In the genomic region with DNA sequence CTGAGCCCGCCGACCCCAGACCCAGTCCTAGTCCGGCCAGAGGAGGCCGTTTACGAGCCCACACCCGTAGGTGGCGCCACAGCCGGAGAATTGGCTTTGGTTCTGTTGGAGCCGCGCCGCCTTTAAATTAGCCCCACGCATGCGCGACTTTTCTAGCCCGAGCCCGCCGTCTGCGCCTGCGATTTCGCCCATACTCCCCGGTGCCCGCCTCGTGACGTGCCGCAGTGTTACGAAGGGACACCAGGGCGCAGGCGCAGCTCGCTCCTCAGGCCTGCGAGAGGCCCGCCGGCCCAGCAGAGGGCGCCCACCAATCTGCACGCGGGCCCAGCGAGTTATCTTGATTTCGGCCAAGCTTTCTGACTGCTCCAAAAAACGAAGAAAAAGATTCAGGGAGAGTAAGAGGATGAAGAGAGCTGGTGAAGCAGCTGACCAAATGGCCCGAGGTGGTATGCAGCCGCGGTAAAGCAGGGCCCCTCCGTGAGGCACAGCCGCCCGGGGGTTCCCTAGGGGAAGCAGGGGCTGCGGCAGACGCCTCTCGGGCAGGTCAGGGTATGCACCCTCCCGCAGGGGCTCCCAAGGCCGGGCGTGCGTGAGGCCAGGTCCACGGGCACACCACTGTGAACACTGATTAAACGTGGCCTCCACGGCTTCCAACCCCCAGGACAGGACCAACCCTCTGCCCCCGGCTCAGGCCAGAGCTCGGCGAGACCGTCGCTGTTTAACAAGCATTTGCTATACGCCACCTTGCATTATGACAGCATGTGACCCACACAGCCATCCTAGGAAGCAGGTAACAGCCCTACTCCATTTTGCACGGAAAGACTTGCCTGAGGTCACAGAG, we compare ENCODE assay signal across 8 cellular contexts. TPM values are rescaled to one million over a fixed set of nuclear protein-coding genes. Genes with fewer than 3 reads are reported as not detected.
DNase-seq lines count a peak whose midpoint lies in the region; ATAC-seq and TF ChIP-seq lines count a peak whose summit lies in the region.

No MANE protein-coding gene starts in this region.

- H3K9me3 ChIP-seq in SK-N-SH: no peaks in the 10 kb centered on the region
- no peaks in the 10 kb centered on the region for H3K9me3 ChIP-seq in ovary
- no peaks in the 10 kb centered on the region for H3K9me3 ChIP-seq in tibial artery

- ATAC-seq in Right ventricle myocardium inferior: peak; percentile 98

- no peaks in the 10 kb centered on the region for H4K20me1 ChIP-seq in SK-N-SH (ENCODE audit: insufficient read depth)

- peak overlapping the region; percentile 79 to 89; a peak in 3 of 4 replicates for H3K27ac ChIP-seq in SK-N-SH (ENCODE audit: low read depth in 2 of 2, low read length in 1 of 2)
- H3K27ac ChIP-seq in ovary: peak overlapping the region; percentile 59 to 60
- H3K27ac ChIP-seq in tibial artery: peak overlapping the region; percentile 85 to 91

- peaks cover 18% of the 10 kb centered on the region for H3K36me3 Mint-ChIP-seq in activated naive CD8-positive, alpha-beta T cell

- peaks cover 39% of the 10 kb centered on the region for H3K79me2 ChIP-seq in SK-N-SH (ENCODE audit: insufficient read depth)

- peak; percentile 95 for TF ChIP-seq CTCF in GM06990 (IDR thresholded peaks at IDR 0.05; ENCODE audit: insufficient read depth, low read length, poor library complexity, severe bottlenecking)
- peak; percentile 88 for TF ChIP-seq CTCF in HFF-Myc (IDR thresholded peaks at IDR 0.05; ENCODE audit: low read depth, low read length, missing control alignments)
- TF ChIP-seq CTCF in SK-N-SH (IDR thresholded peaks at IDR 0.05): peak; percentile 92
- TF ChIP-seq CTCF in ovary (IDR thresholded peaks at IDR 0.05): peak; percentile 93 to 98 (median 94)
- peak; percentile 94 to 97 for TF ChIP-seq CTCF in tibial artery (IDR thresholded peaks at IDR 0.05)

- peak overlapping the region; percentile 91 for H3K4me2 ChIP-seq in SK-N-SH

- CTCF ChIA-PET in SK-N-SH (lab: Yijun Ruan, JAX): interaction anchor here (0.6 to 5.0 kb wide), 79 partner anchors 10 to 628 kb away, joined by 3 to 53 read pairs (median 4); partner anchors contain the start of gene RPN1

- peaks cover 29% of the 10 kb centered on the region for H3F3A ChIP-seq in SK-N-SH (replicated peaks; ENCODE audit: insufficient read depth)

- no peak for TF ChIP-seq POLR2A in ovary (IDR thresholded peaks at IDR 0.05)

- H3K9ac ChIP-seq in SK-N-SH: peak overlapping the region; percentile 74

- POLR2A ChIA-PET in SK-N-SH (lab: Yijun Ruan, JAX): interaction anchor here (0.5 to 1.3 kb wide), 4 partner anchors 33 to 525 kb away, joined by 3 to 5 read pairs (median 3); partner anchors contain the start of genes RAB43 and RPN1

- H3K9me3 Mint-ChIP-seq in activated naive CD8-positive, alpha-beta T cell (ENCODE audit: low read depth): no peaks in the 10 kb centered on the region

- peak; percentile 76 for TF ChIP-seq RAD21 in SK-N-SH (IDR thresholded peaks at IDR 0.05; ENCODE audit: low read length)

- H3K36me3 ChIP-seq in GM06990 (ENCODE audit: control insufficient read depth, insufficient read depth, low read length) (peaks cover 23% of the 10 kb centered on the region), SK-N-SH (replicated peaks in 1 of 2; ENCODE audit: control insufficient read depth in 1 of 2, insufficient read depth in 2 of 2, low read length in 1 of 2) (peaks cover 11 to 29% of the 10 kb centered on the region in 2 experiments), ovary (no peaks in the 10 kb centered on the region), tibial artery (peaks cover 7 to 37% (median 36%) of the 10 kb centered on the region in 3 donors)

- no peaks in the 10 kb centered on the region for H3K9me2 ChIP-seq in SK-N-SH

- peaks cover 30% of the 10 kb centered on the region for H3K4me1 Mint-ChIP-seq in activated naive CD8-positive, alpha-beta T cell (ENCODE audit: low read depth)

- H3K27ac Mint-ChIP-seq in activated naive CD8-positive, alpha-beta T cell: peak overlapping the region; percentile 96

- H3K4me1 ChIP-seq in SK-N-SH (ENCODE audit: control insufficient read depth in 1 of 2, insufficient read depth in 2 of 2, low read depth in 1 of 2, low read length in 1 of 2): peaks cover 15% of the 10 kb centered on the region in 2 experiments
- H3K4me1 ChIP-seq in ovary (ENCODE audit: insufficient read depth): peaks cover 13% of the 10 kb centered on the region
- H3K4me1 ChIP-seq in tibial artery: peaks cover 0 to 20% (median 16%) of the 10 kb centered on the region in 4 donors

- peak overlapping the region; percentile 95 for H3K4me3 Mint-ChIP-seq in activated naive CD8-positive, alpha-beta T cell

- TF ChIP-seq EP300 in SK-N-SH (IDR thresholded peaks at IDR 0.05; ENCODE audit: borderline replicate concordance in 1 of 2, low read depth in 1 of 2, low read length in 1 of 2): no peak
- no peak for TF ChIP-seq EP300 in ovary (IDR thresholded peaks at IDR 0.05)

- DNase-seq in GM06990 (ENCODE audit: extremely low read depth, insufficient read length): peak; percentile 96
- peak; percentile 73 for DNase-seq in HFF-Myc (ENCODE audit: extremely low read depth, low read depth)
- DNase-seq in NAMALWA (ENCODE audit: low spot score): peak; percentile 98
- DNase-seq in SK-N-SH: peak; percentile 100
- peak; percentile 100 for DNase-seq in Right ventricle myocardium inferior (ENCODE audit: missing footprints)
- peak; percentile 97 to 99 (median 98) for DNase-seq in ovary
- peak; percentile 97 to 99 for DNase-seq in tibial artery

- no peak overlapping the region for H2AFZ ChIP-seq in SK-N-SH (ENCODE audit: low read depth)

- H3K4me3 ChIP-seq in GM06990 (replicated peaks; ENCODE audit: low read depth, low read length) (peak overlapping the region; percentile 82), HFF-Myc (replicated peaks; ENCODE audit: low read depth, low read length) (peak overlapping the region; percentile 65), SK-N-SH (ENCODE audit: low read depth in 2 of 2, low read length in 1 of 2) (peak overlapping the region; percentile 78 to 88), ovary (peak overlapping the region; percentile 94), tibial artery (peak overlapping the region; percentile 85 to 98)

- 1% methylated on average over 34 of the region's 61 CpGs for WGBS in SK-N-SH (ENCODE audit: low lambda C conversion rate)
- WGBS in ovary, 3 donors: 1% methylated on average over 54 to 61 of the region's 61 CpGs

- H3K27me3 Mint-ChIP-seq in activated naive CD8-positive, alpha-beta T cell: no peaks in the 10 kb centered on the region

- intact Hi-C loops in Right ventricle myocardium inferior (cut with DNase I): loop anchor here (2.0 to 5.0 kb wide), 4 partner anchors 31 to 230 kb away; no protein-coding TSS in a partner anchor
- intact Hi-C loops in ovary (cut with DNase I): loop anchor here in 1 of 4 donors (5.0 kb wide), 1 partner anchor 180 kb away; no protein-coding TSS in a partner anchor
- intact Hi-C loops in tibial artery (cut with DNase I; ENCODE audit: low total_unique reads): loop anchor here (5.0 to 10.0 kb wide), 2 partner anchors 180 to 257 kb away; partner anchors contain the start of gene ACAD9

- H3K27me3 ChIP-seq in GM06990 (replicated peaks; ENCODE audit: control insufficient read depth, insufficient read depth, low read length): no peaks in the 10 kb centered on the region
- H3K27me3 ChIP-seq in SK-N-SH (ENCODE audit: insufficient read depth): no peaks in the 10 kb centered on the region
- H3K27me3 ChIP-seq in ovary: no peaks in the 10 kb centered on the region
- no peaks in the 10 kb centered on the region for H3K27me3 ChIP-seq in tibial artery

TF ChIP-seq in SK-N-SH, 30 proteins besides CTCF, POLR2A, EP300 and RAD21 (continues in another document):
- TF ChIP-seq EZH2phosphoT487 (IDR thresholded peaks at IDR 0.05; ENCODE audit: borderline replicate concordance, low read depth) (no peak), ELF1 (IDR thresholded peaks at IDR 0.05) (no peak), TAF1 (IDR thresholded peaks at IDR 0.05; ENCODE audit: borderline replicate concordance, low read depth, low read length) (peak; percentile 76; the same call in 1 of the 2 replicates), POLR2AphosphoS5 (IDR thresholded peaks at IDR 0.05; ENCODE audit: low read depth, low read length) (peak; percentile 37; the same call in 1 of the 2 replicates), NFIC (IDR thresholded peaks at IDR 0.05; ENCODE audit: borderline replicate concordance) (no peak), USF1 (IDR thresholded peaks at IDR 0.05; ENCODE audit: borderline replicate concordance, low read depth) (peak; percentile 64; the same call in 1 of the 2 replicates)
- TF ChIP-seq, protein P1, sequence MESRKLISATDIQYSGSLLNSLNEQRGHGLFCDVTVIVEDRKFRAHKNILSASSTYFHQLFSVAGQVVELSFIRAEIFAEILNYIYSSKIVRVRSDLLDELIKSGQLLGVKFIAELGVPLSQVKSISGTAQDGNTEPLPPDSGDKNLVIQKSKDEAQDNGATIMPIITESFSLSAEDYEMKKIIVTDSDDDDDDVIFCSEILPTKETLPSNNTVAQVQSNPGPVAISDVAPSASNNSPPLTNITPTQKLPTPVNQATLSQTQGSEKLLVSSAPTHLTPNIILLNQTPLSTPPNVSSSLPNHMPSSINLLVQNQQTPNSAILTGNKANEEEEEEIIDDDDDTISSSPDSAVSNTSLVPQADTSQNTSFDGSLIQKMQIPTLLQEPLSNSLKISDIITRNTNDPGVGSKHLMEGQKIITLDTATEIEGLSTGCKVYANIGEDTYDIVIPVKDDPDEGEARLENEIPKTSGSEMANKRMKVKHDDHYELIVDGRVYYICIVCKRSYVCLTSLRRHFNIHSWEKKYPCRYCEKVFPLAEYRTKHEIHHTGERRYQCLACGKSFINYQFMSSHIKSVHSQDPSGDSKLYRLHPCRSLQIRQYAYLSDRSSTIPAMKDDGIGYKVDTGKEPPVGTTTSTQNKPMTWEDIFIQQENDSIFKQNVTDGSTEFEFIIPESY (IDR thresholded peaks at IDR 0.05; ENCODE audit: borderline replicate concordance, low read depth): no peak

RNA-seq across cellular contexts. Expression of gene RPN1, which starts 32.8 kb away (rescaled TPM):
- polyA plus RNA-seq in SK-N-SH (2012; rRNA removed): 162 and 183 TPM in 2 replicates
- 140 and 172 TPM in 2 replicates for polyA plus RNA-seq in SK-N-SH (2012; cell fraction: cytosol; rRNA removed)
- polyA plus RNA-seq in SK-N-SH (2012; cell fraction: nucleus; rRNA removed): 92.3 and 140 TPM in 2 replicates
- 119 TPM for total RNA-seq in Right ventricle myocardium inferior
- total RNA-seq in ovary: 100 to 1,000 TPM; 124 to 182 (median 134) TPM
- polyA plus RNA-seq in ovary: 100 to 1,000 TPM; 119 to 237 TPM

Comparison
In these comparisons a context has a peak if more than half of its experiments do, and no peak if none do; other contexts are left out.
1. Peak in every context shown above with its lines: DNase-seq, ATAC-seq, H3K4me3 ChIP-seq and H3K27ac ChIP-seq.